Comparison of ENCODE assay signal across 8 cellular contexts in the genomic region with DNA sequence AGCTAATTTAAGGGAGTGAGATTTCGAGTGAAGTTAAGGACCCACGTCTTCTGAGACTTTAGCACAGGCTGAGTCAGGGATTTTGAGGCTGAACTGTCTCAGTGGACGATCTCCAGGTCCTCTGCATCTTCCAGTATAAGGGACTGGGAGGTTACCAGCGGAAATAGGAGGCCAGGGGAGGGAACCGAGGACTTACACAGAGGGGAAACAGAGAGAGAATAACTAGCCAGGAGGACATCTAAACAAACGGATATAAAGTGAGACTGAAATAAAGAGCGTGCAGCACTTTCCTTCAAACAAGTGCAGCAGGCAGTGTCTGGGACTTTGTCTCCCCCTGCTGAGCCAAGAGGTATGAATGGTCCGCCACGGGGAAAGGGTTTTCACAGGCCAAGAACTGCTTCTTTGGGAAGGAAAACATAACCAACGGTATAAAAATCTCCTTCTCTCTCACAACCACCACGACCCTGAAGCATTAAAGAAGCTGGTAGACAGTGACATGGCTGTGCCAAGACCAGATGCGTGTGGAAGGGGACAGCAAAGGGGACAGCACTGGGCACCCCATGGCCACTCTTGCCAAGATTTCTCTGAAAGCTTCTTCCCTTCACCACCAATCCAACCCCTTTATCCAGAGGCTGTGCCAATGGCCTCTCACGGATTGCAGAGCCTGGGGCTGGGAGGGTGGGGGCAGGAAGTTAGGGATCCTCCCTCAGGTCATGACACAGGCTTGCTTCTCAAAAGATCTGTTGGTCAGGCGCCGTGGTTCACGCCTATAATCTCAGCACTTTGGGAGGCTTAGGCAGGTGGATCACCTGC.
DNase-seq lines count a peak whose midpoint lies in the region; ATAC-seq and TF ChIP-seq lines count a peak whose summit lies in the region.

No MANE protein-coding gene starts in this region.

- CTCF ChIA-PET in HEK293T (lab: Yijun Ruan, JAX) = interaction anchor here (0.6 to 1.5 kb wide), 4 partner anchors 26 to 321 kb away, joined by 3 to 4 read pairs (median 3); no protein-coding TSS in a partner anchor
- CTCF ChIA-PET in PC-3 (lab: Charles Lee) = interaction anchor here (1.1 kb wide), 1 partner anchor 149 kb away, joined by 3 read pairs; a partner anchor contains a TSS

- H3K4me1 ChIP-seq in PC-3 (ENCODE audit: insufficient read depth, low read length) = no peaks in the 10 kb centered on the region
- peaks cover 12 to 20% of the 10 kb centered on the region in 2 experiments for H3K4me1 ChIP-seq in neutrophil (ENCODE audit: control insufficient read depth in 1 of 2, insufficient read depth in 1 of 2, low read depth in 1 of 2, low read length in 1 of 2)
- peaks cover 0 to 18% (median 3%) of the 10 kb centered on the region in 4 donors for H3K4me1 ChIP-seq in tibial nerve

- TF ChIP-seq CTCF in PC-3 (conservative IDR thresholded peaks at IDR 0.05; ENCODE audit: low read depth, low read length) (peak; percentile 86), foreskin fibroblast (IDR thresholded peaks at IDR 0.05; ENCODE audit: low read depth, low read length) (peak; percentile 87), neutrophil (IDR thresholded peaks at IDR 0.05) (peak; percentile 68), tibial nerve (IDR thresholded peaks at IDR 0.05) (peak; percentile 65 to 78 (median 68))

- no peaks in the 10 kb centered on the region for H3K79me2 ChIP-seq in PC-3 (ENCODE audit: low read length)

- intact Hi-C loops in PC-3 (cut with micrococcal nuclease) = loop anchor here (1.0 to 5.0 kb wide), 2 partner anchors 151 to 264 kb away; a partner anchor contains a TSS

- TF ChIP-seq EP300 in tibial nerve (IDR thresholded peaks at IDR 0.05) = peak in 1 of 2 donors; percentile 34

- POLR2A ChIA-PET in HEK293T (lab: Yijun Ruan, JAX) = interaction anchor here (1.5 to 2.0 kb wide), 2 partner anchors 57 to 149 kb away, joined by 3 to 7 read pairs; a partner anchor contains a TSS
- POLR2A ChIA-PET in PC-3 (lab: Charles Lee; ENCODE audit: unreplicated experiment) = interaction anchor here (0.5 kb wide), 1 partner anchor 238 kb away, joined by 5 read pairs; no protein-coding TSS in a partner anchor

- H3K36me3 ChIP-seq in PC-3 (ENCODE audit: low read depth, low read length) (no peaks in the 10 kb centered on the region), neutrophil (peaks cover 13% of the 10 kb centered on the region), tibial nerve (no peaks in the 10 kb centered on the region)

- peak; percentile 96 for ATAC-seq in PC-3
- no peak for ATAC-seq in GM21390 (IDR thresholded peaks at IDR 0.05; ENCODE audit: unreplicated experiment)

- 22 to 24% methylated on average over 15 to 16 of the region's 16 CpGs for WGBS in tibial nerve, 2 donors

- H3K27ac ChIP-seq in PC-3 (ENCODE audit: low read length) (no peak overlapping the region), neutrophil (peak overlapping the region; percentile 47), tibial nerve (peak overlapping the region in 3 of 4 donors; percentile 46 to 76 (median 52))

- H3K4me3 ChIP-seq in PC-3 (ENCODE audit: low read length) = no peak overlapping the region
- H3K4me3 ChIP-seq in foreskin fibroblast (ENCODE audit: low read depth in 1 of 2, low read length in 2 of 2) = peak overlapping the region in 1 of 2 donors; percentile 14
- H3K4me3 ChIP-seq in neutrophil (ENCODE audit: low read depth in 1 of 2, low read length in 1 of 2) = peak overlapping the region; percentile 15 to 42
- peak overlapping the region in 1 of 4 donors; percentile 21 for H3K4me3 ChIP-seq in tibial nerve

- H3K9me3 ChIP-seq in PC-3 (ENCODE audit: low read length) (no peaks in the 10 kb centered on the region), neutrophil (no peaks in the 10 kb centered on the region), tibial nerve (no peaks in the 10 kb centered on the region)

- H3K27me3 ChIP-seq in PC-3 (ENCODE audit: low read length) (no peaks in the 10 kb centered on the region), neutrophil (no peaks in the 10 kb centered on the region), tibial nerve (no peaks in the 10 kb centered on the region)

- H4K20me1 ChIP-seq in PC-3 (ENCODE audit: low read length) = no peaks in the 10 kb centered on the region

- peak overlapping the region; percentile 77 for H3K4me2 ChIP-seq in PC-3 (ENCODE audit: low read length)

- DNase-seq in CD1c-positive myeloid dendritic cell (ENCODE audit: extremely low spot score) = peak; percentile 74
- peak; percentile 87 for DNase-seq in HEK293T (ENCODE audit: extremely low spot score)
- peak; percentile 65 for DNase-seq in PC-3
- DNase-seq in activated effector memory CD4-positive, alpha-beta T cell treated with anti-CD3 and anti-CD28 coated beads, Interleukin-2, amount 50 U/mL, for 16 hours = peak; percentile 80
- DNase-seq in foreskin fibroblast = peak; percentile 63 to 86
- DNase-seq in tibial nerve (ENCODE audit: low spot score in 2 of 2) = peak; percentile 44 to 84

- H3F3A ChIP-seq in PC-3 (ENCODE audit: low read length, unreplicated experiment) = no peaks in the 10 kb centered on the region

- BruUV-seq in PC-3 (replicated peaks; lab: Mats Ljungman, UMichigan) = no TSS peak

- no peak for TF ChIP-seq POLR2A in tibial nerve (IDR thresholded peaks at IDR 0.05)

- H3K9ac ChIP-seq in PC-3 (ENCODE audit: low read length) = no peak overlapping the region

- no peaks in the 10 kb centered on the region for H3K9me2 ChIP-seq in PC-3 (replicated peaks; ENCODE audit: low read length)

- peak overlapping the region; percentile 73 for H2AFZ ChIP-seq in PC-3 (ENCODE audit: low read length)

TF ChIP-seq in HEK293T, 16 proteins besides CTCF, POLR2A, EP300 and RAD21:
- TF ChIP-seq SP1 (IDR thresholded peaks at IDR 0.05) (no peak), ELF4 (IDR thresholded peaks at IDR 0.05) (no peak)
TF ChIP-seq in HEK293T: peak in this region for 0.
